Comparison of ENCODE assay signal across 25 cellular contexts in genomic region chr3:104987859-104988258, GRCh38.
DNase-seq lines count a peak whose midpoint lies in the region; ATAC-seq and TF ChIP-seq lines count a peak whose summit lies in the region.
"Had no signal": no experiment of that assay in that cellular context is flagged by ENCODE, and none has a peak within 500 bp of the region (broad histone marks: within the 10 kb centered on the region; RNA-seq: fewer than 3 reads in every experiment).

No MANE protein-coding gene starts in this region.

- peak; percentile 12; the same call in 1 of the 2 replicates for TF ChIP-seq CTCF in AG10803 (conservative IDR thresholded peaks at IDR 0.05; ENCODE audit: low read length)
- TF ChIP-seq CTCF in GM23338 (conservative IDR thresholded peaks at IDR 0.05; ENCODE audit: low read depth in 2 of 2), result peak; percentile 36 to 49
- peak; percentile 20 for TF ChIP-seq CTCF in RWPE2 (IDR thresholded peaks at IDR 0.05; ENCODE audit: poor library complexity, severe bottlenecking)
- TF ChIP-seq CTCF in fibroblast of pulmonary artery (IDR thresholded peaks at IDR 0.05; ENCODE audit: low read length, missing control alignments), result no peak

- H3K4me3 ChIP-seq in AG10803 (ENCODE audit: low read length) (no peak overlapping the region), GM23338 (no peak overlapping the region), RWPE2 (ENCODE audit: severe bottlenecking) (no peak overlapping the region), fibroblast of pulmonary artery (replicated peaks; ENCODE audit: low read depth, low read length) (no peak overlapping the region)
- H3K4me3 ChIP-seq: ascending aorta, heart left ventricle, left lung, suprapubic skin, vagina had no signal

- H3K4me3 Mint-ChIP-seq in GM23338 (no peak overlapping the region), immature natural killer cell (no peak overlapping the region)
- H3K4me3 Mint-ChIP-seq: activated CD4-positive, alpha-beta T cell treated with anti-CD3 and anti-CD28 coated beads for 36 hours; activated naive CD4-positive, alpha-beta T cell treated with anti-CD3 and anti-CD28 coated beads, Interleukin-2, amount 50 U/mL, for 24 hours; activated T-helper 1 cell treated with anti-CD3 and anti-CD28 coated beads, Interleukin-12 subunit alpha, Interleukin-12 subunit beta, Interleukin-2, Interleukin-4 antibody, amounts not matched to agents 30 ng/mL and 10 ng/mL and 1 ng/mL, durations not matched to agents 14 hours and 24 hours and 36 hours; CD4-positive, CD25-positive, alpha-beta regulatory T cell; mesothelial cell of epicardium; natural killer cell; stimulated activated effector memory CD8-positive, alpha-beta T cell treated with anti-CD3 and anti-CD28 coated beads, Interleukin-12 subunit alpha, Interleukin-12 subunit beta, amount 100 ng/mL, for 72 hours had no signal

- no peaks in the 10 kb centered on the region for H3K27me3 Mint-ChIP-seq in GM23338 (ENCODE audit: insufficient read depth, low read depth, poor library complexity)
- H3K27me3 Mint-ChIP-seq in immature natural killer cell (ENCODE audit: low read depth in 3 of 3), result peaks cover 0 to 4% (median 0%) of the 10 kb centered on the region in 3 donors
- H3K27me3 Mint-ChIP-seq: activated CD4-positive, alpha-beta T cell treated with anti-CD3 and anti-CD28 coated beads for 36 hours; activated naive CD4-positive, alpha-beta T cell treated with anti-CD3 and anti-CD28 coated beads, Interleukin-2, amount 50 U/mL, for 24 hours; CD4-positive, CD25-positive, alpha-beta regulatory T cell had no signal

- ATAC-seq in GM23338 (no peak), RWPE2 (ENCODE audit: low read depth) (no peak), HG02571 (IDR thresholded peaks at IDR 0.05; ENCODE audit: unreplicated experiment) (no peak)
- ATAC-seq: activated CD4-positive, alpha-beta T cell treated with anti-CD3 and anti-CD28 coated beads for 36 hours; heart left ventricle; left lung; natural killer cell; stimulated activated effector memory CD8-positive, alpha-beta T cell treated with anti-CD3 and anti-CD28 coated beads, Interleukin-12 subunit alpha, Interleukin-12 subunit beta, amount 100 ng/mL, for 72 hours had no signal

- H3K4me1 Mint-ChIP-seq in GM23338 (peaks cover 6% of the 10 kb centered on the region), immature natural killer cell (no peaks in the 10 kb centered on the region)
- H3K4me1 Mint-ChIP-seq: activated CD4-positive, alpha-beta T cell treated with anti-CD3 and anti-CD28 coated beads for 36 hours; activated naive CD4-positive, alpha-beta T cell treated with anti-CD3 and anti-CD28 coated beads, Interleukin-2, amount 50 U/mL, for 24 hours; CD4-positive, CD25-positive, alpha-beta regulatory T cell; mesothelial cell of epicardium; natural killer cell; stimulated activated effector memory CD8-positive, alpha-beta T cell treated with anti-CD3 and anti-CD28 coated beads, Interleukin-12 subunit alpha, Interleukin-12 subunit beta, amount 100 ng/mL, for 72 hours had no signal

- H3K27ac ChIP-seq in GM23338 (ENCODE audit: low read depth) (no peak overlapping the region), RWPE2 (ENCODE audit: poor library complexity, severe bottlenecking) (no peak overlapping the region)
- H3K27ac ChIP-seq: ascending aorta, heart left ventricle, left lung, suprapubic skin, vagina had no signal

- H3K9me3 Mint-ChIP-seq in GM23338 (no peaks in the 10 kb centered on the region), immature natural killer cell (peaks cover 0 to 8% (median 3%) of the 10 kb centered on the region in 6 donors)
- H3K9me3 Mint-ChIP-seq: activated naive CD4-positive, alpha-beta T cell treated with anti-CD3 and anti-CD28 coated beads, Interleukin-2, amount 50 U/mL, for 24 hours; activated T-helper 1 cell treated with anti-CD3 and anti-CD28 coated beads, Interleukin-12 subunit alpha, Interleukin-12 subunit beta, Interleukin-2, Interleukin-4 antibody, amounts not matched to agents 30 ng/mL and 10 ng/mL and 1 ng/mL, durations not matched to agents 14 hours and 24 hours and 36 hours; mesothelial cell of epicardium; stimulated activated effector memory CD8-positive, alpha-beta T cell treated with anti-CD3 and anti-CD28 coated beads, Interleukin-12 subunit alpha, Interleukin-12 subunit beta, amount 100 ng/mL, for 72 hours had no signal

- no peaks in the 10 kb centered on the region for H3K79me2 ChIP-seq in GM23338 (replicated peaks; ENCODE audit: insufficient read depth)

- H3K4me2 ChIP-seq in GM23338, result no peak overlapping the region

- peaks cover 6% of the 10 kb centered on the region; the same call in 1 of the 2 replicates for H3K9me2 ChIP-seq in GM23338 (ENCODE audit: insufficient read depth)

- DNase-seq in AG10803 (ENCODE audit: low read depth) (no peak), GM23338 (ENCODE audit: low spot score) (peak; percentile 12), RWPE2 (ENCODE audit: low spot score) (no peak), fibroblast of pulmonary artery (ENCODE audit: low read depth) (peak; percentile 7), GM19238 (ENCODE audit: insufficient read length, low spot score) (no peak), immature natural killer cell (no peak), SIG-M5 (lab: John Stamatoyannopoulos, UW) (no peak)
- DNase-seq: activated CD4-positive, alpha-beta T cell treated with anti-CD3 and anti-CD28 coated beads for 36 hours; CD4-positive, CD25-positive, alpha-beta regulatory T cell; heart left ventricle; KBM-7; left lung; natural killer cell; NCI-H1092; NCI-H2029; NK-92 treated with Interleukin-12 subunit alpha and Interleukin-12 subunit beta, amount 100 ng/mL, for 24 hours; RPMI8226 had no signal

- no peaks in the 10 kb centered on the region for H3F3A ChIP-seq in GM23338 (replicated peaks; ENCODE audit: low read depth)

- H4K20me1 ChIP-seq in GM23338 (replicated peaks; ENCODE audit: insufficient read depth), result no peaks in the 10 kb centered on the region

- H2AFZ ChIP-seq in GM23338, result no peak overlapping the region

- no peaks in the 10 kb centered on the region for H3K27me3 ChIP-seq in GM23338 (ENCODE audit: insufficient read depth)
- H3K27me3 ChIP-seq in RWPE2 (ENCODE audit: insufficient read depth, poor library complexity, severe bottlenecking), result no peaks in the 10 kb centered on the region
- H3K27me3 ChIP-seq: ascending aorta, heart left ventricle, left lung, suprapubic skin, vagina had no signal

- H3K36me3 Mint-ChIP-seq in GM23338 (ENCODE audit: low read depth) (no peaks in the 10 kb centered on the region), immature natural killer cell (no peaks in the 10 kb centered on the region)
- H3K36me3 Mint-ChIP-seq: activated naive CD4-positive, alpha-beta T cell treated with anti-CD3 and anti-CD28 coated beads, Interleukin-2, amount 50 U/mL, for 24 hours; CD4-positive, CD25-positive, alpha-beta regulatory T cell; mesothelial cell of epicardium; natural killer cell; stimulated activated effector memory CD8-positive, alpha-beta T cell treated with anti-CD3 and anti-CD28 coated beads, Interleukin-12 subunit alpha, Interleukin-12 subunit beta, amount 100 ng/mL, for 72 hours had no signal

- no peak overlapping the region for H3K27ac Mint-ChIP-seq in GM23338
- no peak overlapping the region for H3K27ac Mint-ChIP-seq in immature natural killer cell
- H3K27ac Mint-ChIP-seq: activated CD4-positive, alpha-beta T cell treated with anti-CD3 and anti-CD28 coated beads for 36 hours; activated naive CD4-positive, alpha-beta T cell treated with anti-CD3 and anti-CD28 coated beads, Interleukin-2, amount 50 U/mL, for 24 hours; activated T-helper 1 cell treated with anti-CD3 and anti-CD28 coated beads, Interleukin-12 subunit alpha, Interleukin-12 subunit beta, Interleukin-2, Interleukin-4 antibody, amounts not matched to agents 30 ng/mL and 10 ng/mL and 1 ng/mL, durations not matched to agents 14 hours and 24 hours and 36 hours; CD4-positive, CD25-positive, alpha-beta regulatory T cell; mesothelial cell of epicardium; natural killer cell; stimulated activated effector memory CD8-positive, alpha-beta T cell treated with anti-CD3 and anti-CD28 coated beads, Interleukin-12 subunit alpha, Interleukin-12 subunit beta, amount 100 ng/mL, for 72 hours had no signal

- no peaks in the 10 kb centered on the region for H3K9me3 ChIP-seq in RWPE2 (ENCODE audit: severe bottlenecking)
- H3K9me3 ChIP-seq: ascending aorta, heart left ventricle, left lung, suprapubic skin, vagina had no signal

- H3K4me1 ChIP-seq in GM23338 (ENCODE audit: insufficient read depth) (no peaks in the 10 kb centered on the region), RWPE2 (ENCODE audit: insufficient read depth, poor library complexity, severe bottlenecking) (peaks cover 6% of the 10 kb centered on the region)
- H3K4me1 ChIP-seq: ascending aorta, heart left ventricle, left lung, suprapubic skin, vagina had no signal

- H3K36me3 ChIP-seq in GM23338 (ENCODE audit: insufficient read depth) (no peaks in the 10 kb centered on the region), RWPE2 (ENCODE audit: low read depth) (no peaks in the 10 kb centered on the region)
- H3K36me3 ChIP-seq: ascending aorta, heart left ventricle, left lung, suprapubic skin, vagina had no signal

TF ChIP-seq in GM23338, 12 proteins besides CTCF, POLR2A, EP300 and RAD21 (continues in another document):
- TF ChIP-seq EZH2 (IDR thresholded peaks at IDR 0.05; ENCODE audit: low read depth, unreplicated experiment) (no peak), NANOG (IDR thresholded peaks at IDR 0.05; ENCODE audit: borderline replicate concordance) (no peak), ZNF331 (CRISPR knock-in tag; IDR thresholded peaks at IDR 0.05; ENCODE audit: low read depth) (no peak), EZH2phosphoT487 (IDR thresholded peaks at IDR 0.05; ENCODE audit: unreplicated experiment) (no peak), JUNB (IDR thresholded peaks at IDR 0.05; ENCODE audit: unreplicated experiment) (no peak), STAT1 (IDR thresholded peaks at IDR 0.05; ENCODE audit: unreplicated experiment) (no peak), ZNF114 (CRISPR knock-in tag; IDR thresholded peaks at IDR 0.05) (no peak)

Comparison
In these comparisons a context has a peak if more than half of its experiments do, and no peak if none do; other contexts are left out.
1. DNase-seq: peak in GM23338 (single experiment) and fibroblast of pulmonary artery (single experiment); none in AG10803 (single experiment), RWPE2 (single experiment), GM19238 (single experiment), immature natural killer cell (0 of 3) and SIG-M5 (single experiment).